In the genomic region with DNA sequence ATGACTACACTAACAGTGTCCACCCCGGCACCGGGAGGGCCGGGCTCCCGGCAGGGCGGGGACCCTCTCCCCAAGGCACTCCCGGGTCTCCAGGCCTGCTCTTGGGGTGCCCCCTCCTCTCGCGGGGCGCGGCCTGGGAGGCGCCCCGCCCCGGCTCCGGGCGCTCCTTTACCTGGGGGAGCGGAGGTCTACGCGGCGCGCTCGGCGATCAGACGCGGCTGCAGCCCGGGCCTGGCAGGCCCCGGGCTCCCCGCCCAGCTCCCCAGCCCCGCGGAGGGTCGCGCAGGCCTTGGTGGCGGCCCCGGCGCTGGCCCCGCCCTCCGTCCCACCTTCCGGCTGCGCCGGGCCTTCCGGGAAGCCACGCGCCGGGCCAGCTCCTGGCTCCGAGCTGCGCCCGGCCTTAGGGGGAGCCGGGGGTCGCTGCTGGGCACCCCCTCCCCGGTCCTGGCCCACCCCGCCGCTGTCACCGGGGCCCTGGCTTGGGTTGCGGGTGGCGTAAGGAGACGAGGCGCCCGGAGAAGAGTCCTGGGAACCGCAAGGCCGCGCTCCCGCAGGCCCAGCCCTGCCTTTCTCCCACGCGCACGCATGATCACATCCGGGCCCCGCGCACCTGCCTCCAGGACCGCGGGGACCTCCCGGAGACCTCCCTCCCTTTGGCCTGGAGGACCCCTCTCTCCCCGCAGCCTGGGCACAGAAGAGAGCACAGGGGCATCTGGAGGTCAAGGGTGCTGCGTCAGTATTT, we compare ENCODE assay signal across 7 cellular contexts. TPM values are rescaled to one million over a fixed set of nuclear protein-coding genes. Genes with fewer than 3 reads are reported as not detected.
DNase-seq lines count a peak whose midpoint lies in the region; ATAC-seq, FAIRE-seq and TF ChIP-seq lines count a peak whose summit lies in the region.

A gene (minus strand): TSS at position 309 of the 742 bp plus-strand sequence. CDS start 6,848 bp downstream, outside the sequence.

- no peaks in the 10 kb centered on the region for H3K27me3 ChIP-seq in WERI-Rb-1 (ENCODE audit: insufficient read depth, low read depth, severe bottlenecking)

- H3K9me3 ChIP-seq in WERI-Rb-1 (ENCODE audit: severe bottlenecking) (no peaks in the 10 kb centered on the region), kidney (ENCODE audit: control insufficient read depth in 1 of 2, low read length in 2 of 2) (no peaks in the 10 kb centered on the region)

- TF ChIP-seq CTCF in NB4 (IDR thresholded peaks at IDR 0.05; ENCODE audit: low read depth, low read length) (no peak), WERI-Rb-1 (IDR thresholded peaks at IDR 0.05; ENCODE audit: low read depth, low read length) (no peak), kidney (IDR thresholded peaks at IDR 0.05; ENCODE audit: borderline replicate concordance, extremely low read depth, insufficient read depth) (no peak)

- peak; percentile 61 for TF ChIP-seq POLR2A in NB4 (IDR thresholded peaks at IDR 0.05; ENCODE audit: extremely low read depth, insufficient read length)

- DNase-seq in HEK293T (ENCODE audit: extremely low spot score) (peak; percentile 79), NB4 (ENCODE audit: low read depth) (peak; percentile 66), WERI-Rb-1 (peak; percentile 67), kidney (peak; percentile 91)
- DNase-seq in central memory CD4-positive, alpha-beta T cell = peak; percentile 78
- DNase-seq in stimulated activated CD4-positive, alpha-beta T cell treated with anti-CD3 and anti-CD28 coated beads, Interleukin-12 subunit alpha, Interleukin-12 subunit beta, amount 100 ng/mL, for 4 hours = peak; percentile 65

- peak within 1 kb of the TSS; percentile 87 to 97 for H3K9ac ChIP-seq in kidney (ENCODE audit: low read length in 2 of 2)

- intact Hi-C loops in kidney (cut with DNase I) = loop anchor here (10.0 kb wide), 1 partner anchor 100 kb away; no protein-coding TSS in a partner anchor

- peaks cover 16 to 25% of the 10 kb centered on the region in 2 donors for H3K4me1 ChIP-seq in kidney (ENCODE audit: control insufficient read depth in 1 of 2, insufficient read depth in 1 of 2, low read depth in 1 of 2, low read length in 2 of 2)

- H3K27ac ChIP-seq in WERI-Rb-1 = peak within 1 kb of the TSS; percentile 79
- peak within 1 kb of the TSS; percentile 92 to 94 for H3K27ac ChIP-seq in kidney (ENCODE audit: low read depth in 2 of 2, low read length in 2 of 2)

- no peaks in the 10 kb centered on the region; the same call in none of the 2 replicates for H3K36me3 ChIP-seq in WERI-Rb-1
- H3K36me3 ChIP-seq in kidney (ENCODE audit: control insufficient read depth in 1 of 2, insufficient read depth in 2 of 2, low read length in 2 of 2) = no peaks in the 10 kb centered on the region

- CTCF ChIA-PET in HEK293T (lab: Yijun Ruan, JAX) = interaction anchor here (1.7 to 2.5 kb wide), 2 partner anchors 21 to 104 kb away, joined by 9 to 22 read pairs; no protein-coding TSS in a partner anchor

- POLR2A ChIA-PET in HEK293T (lab: Yijun Ruan, JAX) = interaction anchor here (0.8 to 4.8 kb wide), 11 partner anchors 9 to 130 kb away, joined by 3 to 34 read pairs (median 4); a partner anchor contains a TSS

- no peak for FAIRE-seq in kidney (lab: Jason Lieb, UNC)

- ATAC-seq in GM18502 (IDR thresholded peaks at IDR 0.05; ENCODE audit: poor library complexity, unreplicated experiment) = peak; percentile 80

- peak within 1 kb of the TSS; percentile 75 for H3K4me3 ChIP-seq in NB4 (ENCODE audit: low read depth, low read length)
- H3K4me3 ChIP-seq in WERI-Rb-1 (ENCODE audit: low read depth, low read length) = peak within 1 kb of the TSS; percentile 96
- peak within 1 kb of the TSS; percentile 75 to 83 for H3K4me3 ChIP-seq in kidney (ENCODE audit: low read length in 2 of 2)

TF ChIP-seq in HEK293T, 16 proteins besides CTCF, POLR2A, EP300 and RAD21:
- TF ChIP-seq FOXK2 (IDR thresholded peaks at IDR 0.05) (no peak), HDGF (IDR thresholded peaks at IDR 0.05; ENCODE audit: borderline replicate concordance) (peak; percentile 39; the same call in 1 of the 2 replicates), BHLHE40 (IDR thresholded peaks at IDR 0.05; ENCODE audit: borderline replicate concordance) (no peak), FOXA1 (IDR thresholded peaks at IDR 0.05) (no peak), NFRKB (IDR thresholded peaks at IDR 0.05) (no peak), L3MBTL2 (conservative IDR thresholded peaks at IDR 0.05) (peak; percentile 38; the same call in 1 of the 2 replicates), CTBP1 (IDR thresholded peaks at IDR 0.05; ENCODE audit: borderline replicate concordance) (no peak), ELF4 (IDR thresholded peaks at IDR 0.05) (peak; percentile 34; the same call in 1 of the 2 replicates), SP1 (IDR thresholded peaks at IDR 0.05) (no peak)
- TF ChIP-seq, protein P1, sequence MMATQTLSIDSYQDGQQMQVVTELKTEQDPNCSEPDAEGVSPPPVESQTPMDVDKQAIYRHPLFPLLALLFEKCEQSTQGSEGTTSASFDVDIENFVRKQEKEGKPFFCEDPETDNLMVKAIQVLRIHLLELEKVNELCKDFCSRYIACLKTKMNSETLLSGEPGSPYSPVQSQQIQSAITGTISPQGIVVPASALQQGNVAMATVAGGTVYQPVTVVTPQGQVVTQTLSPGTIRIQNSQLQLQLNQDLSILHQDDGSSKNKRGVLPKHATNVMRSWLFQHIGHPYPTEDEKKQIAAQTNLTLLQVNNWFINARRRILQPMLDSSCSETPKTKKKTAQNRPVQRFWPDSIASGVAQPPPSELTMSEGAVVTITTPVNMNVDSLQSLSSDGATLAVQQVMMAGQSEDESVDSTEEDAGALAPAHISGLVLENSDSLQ (IDR thresholded peaks at IDR 0.05) = no peak

RNA-seq across cellular contexts. Expression of the gene that starts here (rescaled TPM):
- 21.2 TPM for total RNA-seq in kidney
- 27.1 TPM for polyA plus RNA-seq in kidney (ENCODE audit: insufficient read depth, low read depth, low replicate concordance)

Comparison
In these comparisons a context has a peak if more than half of its experiments do, and no peak if none do; other contexts are left out.
1. Peak in every context shown above with its lines: DNase-seq, ATAC-seq, H3K4me3 ChIP-seq and H3K27ac ChIP-seq.